Comparison of ENCODE assay signal across 25 cellular contexts in the genomic region with DNA sequence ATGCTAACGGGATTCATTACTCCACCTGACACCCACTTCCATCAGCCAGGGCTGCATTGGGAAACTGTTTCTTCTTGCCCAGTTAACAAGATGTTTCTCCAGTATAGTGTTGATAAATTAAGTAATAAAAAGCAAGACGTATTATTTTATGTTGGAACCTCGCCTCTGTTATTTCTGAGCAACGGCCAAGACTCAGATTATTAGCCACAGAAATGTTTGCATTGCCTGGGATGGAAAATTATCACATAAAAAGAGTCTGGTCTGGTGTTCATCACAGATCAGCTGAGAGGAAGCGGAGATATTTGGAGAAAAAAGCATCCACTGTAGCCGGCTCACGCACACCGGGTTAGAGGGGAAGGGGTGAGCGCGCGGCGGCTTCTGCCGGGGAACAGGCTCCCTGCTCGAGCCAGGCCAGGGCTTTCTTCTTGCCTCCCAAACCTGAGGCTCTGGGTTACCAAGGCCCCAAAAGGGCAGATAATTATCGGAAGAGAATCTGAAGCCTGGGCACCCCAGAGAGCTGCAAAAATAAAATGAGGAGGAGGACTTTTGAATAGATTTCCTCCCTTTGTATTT.
"Had no signal": no experiment of that assay in that cellular context is flagged by ENCODE, and none has a peak within 500 bp of the region (broad histone marks: within the 10 kb centered on the region; RNA-seq: fewer than 3 reads in every experiment).

No MANE protein-coding gene starts in this region.

- H3K4me3 Mint-ChIP-seq: effector memory CD8-positive, alpha-beta T cell; natural killer cell; neural crest cell; stimulated activated effector memory CD8-positive, alpha-beta T cell treated with anti-CD3 and anti-CD28 coated beads, Interleukin-12 subunit alpha, Interleukin-12 subunit beta, amount 100 ng/mL, for 72 hours had no signal

- H3K27me3 ChIP-seq: ovary, testis, upper lobe of right lung, vagina had no signal

- H3K27ac ChIP-seq: epithelial cell of prostate, lower lobe of right lung, psoas muscle, transverse colon, upper lobe of right lung, vagina had no signal

- H3K4me1 ChIP-seq: lower lobe of right lung, psoas muscle, upper lobe of right lung, vagina had no signal

- ATAC-seq: effector memory CD8-positive, alpha-beta T cell; esophagus mucosa; left ventricle myocardium superior; lower lobe of right lung; natural killer cell; psoas muscle; right cardiac atrium; stimulated activated effector memory CD8-positive, alpha-beta T cell treated with anti-CD3 and anti-CD28 coated beads, Interleukin-12 subunit alpha, Interleukin-12 subunit beta, amount 100 ng/mL, for 72 hours; upper lobe of right lung had no signal

- H3K36me3 Mint-ChIP-seq: natural killer cell; stimulated activated effector memory CD8-positive, alpha-beta T cell treated with anti-CD3 and anti-CD28 coated beads, Interleukin-12 subunit alpha, Interleukin-12 subunit beta, amount 100 ng/mL, for 72 hours had no signal

- DNase-seq: cortex of kidney; effector memory CD8-positive, alpha-beta T cell; foreskin melanocyte; hypothalamus; left ventricle myocardium superior; lower lobe of right lung; natural killer cell; nucleus accumbens; psoas muscle; right cardiac atrium; sigmoid colon; stimulated activated CD4-positive, alpha-beta T cell treated with anti-CD3 and anti-CD28 coated beads, Interleukin-2, amount 100 ng/mL, for 24 hours; stimulated activated CD4-positive, alpha-beta T cell treated with anti-CD3 and anti-CD28 coated beads, Interleukin-4, amount 100 ng/mL, for 24 hours; stimulated activated naive CD4-positive, alpha-beta T cell treated with Interleukin-2 at 50 U/mL for 16 hours; stomach; substantia nigra; testis; transverse colon; upper lobe of right lung had no signal

- H3K4me1 Mint-ChIP-seq: stimulated activated effector memory CD8-positive, alpha-beta T cell treated with anti-CD3 and anti-CD28 coated beads, Interleukin-12 subunit alpha, Interleukin-12 subunit beta, amount 100 ng/mL, for 72 hours had no signal

- H3K4me3 ChIP-seq: lower lobe of right lung, ovary, psoas muscle, sigmoid colon, stomach, testis, transverse colon, upper lobe of right lung, vagina had no signal

- H3K36me3 ChIP-seq: lower lobe of right lung, ovary, sigmoid colon, stomach, transverse colon, upper lobe of right lung, vagina had no signal

- H3K27ac Mint-ChIP-seq: effector memory CD8-positive, alpha-beta T cell; natural killer cell; stimulated activated effector memory CD8-positive, alpha-beta T cell treated with anti-CD3 and anti-CD28 coated beads, Interleukin-12 subunit alpha, Interleukin-12 subunit beta, amount 100 ng/mL, for 72 hours had no signal

- H3K9me3 ChIP-seq: lower lobe of right lung, ovary, psoas muscle, sigmoid colon, stomach, testis, transverse colon, upper lobe of right lung, vagina had no signal
